ENCODE assay signal across 1 cellular context in the genomic region with DNA sequence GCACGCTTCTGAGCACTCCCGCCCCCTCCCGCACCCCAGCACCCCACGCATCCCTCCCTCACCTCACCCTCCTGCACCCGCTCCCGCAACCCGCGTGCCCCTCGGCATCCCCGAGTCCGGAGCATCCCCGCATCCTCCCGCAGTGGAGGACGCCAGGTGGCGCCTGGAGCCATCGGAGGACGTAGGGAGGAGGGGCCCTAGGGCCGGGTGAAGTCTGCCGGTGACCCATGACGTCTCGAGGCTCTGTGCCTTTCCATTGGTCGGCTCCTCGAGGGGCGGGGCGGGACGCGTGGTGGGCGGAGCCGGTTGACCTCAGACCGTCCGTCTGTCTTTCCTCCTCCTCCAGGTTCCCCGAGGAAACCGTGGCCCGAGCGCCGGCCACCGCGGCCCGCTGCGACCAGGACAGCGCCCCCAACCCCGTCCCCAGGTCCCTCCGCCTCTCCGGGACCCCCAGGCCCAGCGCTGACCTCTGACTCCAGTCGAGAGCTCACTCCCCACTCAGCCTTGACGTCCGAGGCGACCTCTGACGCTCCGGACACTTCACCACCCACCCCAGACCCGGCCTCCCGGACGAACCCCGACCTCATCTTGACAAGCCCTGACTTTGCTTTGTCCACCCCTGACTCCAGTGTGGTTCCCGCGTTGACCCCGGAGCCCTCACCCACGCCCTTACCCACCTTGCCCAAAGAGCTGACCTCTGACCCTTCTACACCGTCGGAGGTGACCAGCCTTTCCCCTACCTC.
TF ChIP-seq lines count a peak whose summit lies in the region.

No MANE protein-coding gene starts in this region.

TF ChIP-seq in H1, 55 proteins besides CTCF, POLR2A, EP300 and RAD21:
- TF ChIP-seq POU5F1 (IDR thresholded peaks at IDR 0.05; ENCODE audit: low read depth, low read length) (no peak), SP1 (IDR thresholded peaks at IDR 0.05; ENCODE audit: low read depth, low read length) (peak; percentile 91), SRF (IDR thresholded peaks at IDR 0.05; ENCODE audit: low read depth, low read length) (no peak), RBBP5 (IDR thresholded peaks at IDR 0.05; ENCODE audit: borderline replicate concordance, low read depth, low read length) (no peak), MAFK (IDR thresholded peaks at IDR 0.05; ENCODE audit: low read depth, low read length) (no peak), SIX5 (IDR thresholded peaks at IDR 0.05; ENCODE audit: low read depth, low read length) (no peak), CTBP2 (IDR thresholded peaks at IDR 0.05; ENCODE audit: borderline replicate concordance, insufficient read depth, insufficient read length, low read length) (no peak), TEAD4 (IDR thresholded peaks at IDR 0.05; ENCODE audit: low read depth, low read length) (no peak), TAF1 (IDR thresholded peaks at IDR 0.05; ENCODE audit: low read depth, low read length) (no peak), TAF7 (optimal IDR thresholded peaks at IDR 0.05; ENCODE audit: borderline replicate concordance, low read depth, low read length) (no peak), CBX5 (IDR thresholded peaks at IDR 0.05; ENCODE audit: low read depth, low read length) (no peak), RXRA (IDR thresholded peaks at IDR 0.05; ENCODE audit: insufficient read depth, low read depth, low read length) (no peak), ATF2 (IDR thresholded peaks at IDR 0.05; ENCODE audit: low read length) (no peak), SAP30 (IDR thresholded peaks at IDR 0.05; ENCODE audit: insufficient read depth, insufficient replicate concordance, low read length) (no peak), BACH1 (IDR thresholded peaks at IDR 0.05; ENCODE audit: low read length) (no peak), FOSL1 (IDR thresholded peaks at IDR 0.05; ENCODE audit: insufficient read depth, low read depth, low read length) (no peak), TBP (IDR thresholded peaks at IDR 0.05; ENCODE audit: low read depth, low read length) (no peak), SP4 (IDR thresholded peaks at IDR 0.05; ENCODE audit: low read length) (peak; percentile 57; the same call in 1 of the 2 replicates), CHD1 (IDR thresholded peaks at IDR 0.05; ENCODE audit: low read depth, low read length) (no peak), BCL11A (IDR thresholded peaks at IDR 0.05; ENCODE audit: low read depth in 2 of 2, low read length in 2 of 2) (no peak), JUN (IDR thresholded peaks at IDR 0.05; ENCODE audit: low read depth, low read length) (no peak), NANOG (IDR thresholded peaks at IDR 0.05; ENCODE audit: insufficient read depth, low read depth, low read length, poor library complexity, severe bottlenecking) (no peak), CHD2 (IDR thresholded peaks at IDR 0.05; ENCODE audit: low read length) (peak; percentile 77), PHF8 (conservative IDR thresholded peaks at IDR 0.05; ENCODE audit: low read depth, low read length) (no peak), EZH2 (IDR thresholded peaks at IDR 0.05; ENCODE audit: low read depth, low read length, severe bottlenecking) (no peak), POLR2AphosphoS5 (IDR thresholded peaks at IDR 0.05; ENCODE audit: low read depth, low read length) (no peak), GTF2F1 (IDR thresholded peaks at IDR 0.05; ENCODE audit: borderline replicate concordance, low read depth, low read length) (no peak), KDM4A (IDR thresholded peaks at IDR 0.05; ENCODE audit: low read depth, low read length, severe bottlenecking) (no peak), SP2 (IDR thresholded peaks at IDR 0.05; ENCODE audit: low read length) (no peak), CBX8 (IDR thresholded peaks at IDR 0.05; ENCODE audit: borderline replicate concordance, low read depth, low read length) (no peak), RNF2 (IDR thresholded peaks at IDR 0.05; ENCODE audit: borderline replicate concordance, low read depth, low read length, missing control alignments, poor library complexity, severe bottlenecking) (no peak), EGR1 (IDR thresholded peaks at IDR 0.05; ENCODE audit: borderline replicate concordance, low read depth, low read length) (no peak), HDAC2 (IDR thresholded peaks at IDR 0.05; ENCODE audit: borderline replicate concordance in 1 of 2, low read depth in 2 of 2, low read length in 2 of 2) (0 out of 4 replicates have a peak, but pooled peaks of 1 of the 2 experiments have one; percentile 75), GABPA (IDR thresholded peaks at IDR 0.05; ENCODE audit: borderline replicate concordance, insufficient read depth, low read length) (no peak), RFX5 (IDR thresholded peaks at IDR 0.05; ENCODE audit: borderline replicate concordance, low read depth, low read length) (peak; percentile 100), KDM5A (IDR thresholded peaks at IDR 0.05; ENCODE audit: low read length) (no peak), TCF12 (IDR thresholded peaks at IDR 0.05; ENCODE audit: low read depth, low read length) (no peak), CREB1 (IDR thresholded peaks at IDR 0.05) (peak; percentile 98), BRCA1 (IDR thresholded peaks at IDR 0.05; ENCODE audit: low read depth, low read length) (no peak), MAX (IDR thresholded peaks at IDR 0.05) (peak; percentile 62), YY1 (IDR thresholded peaks at IDR 0.05; ENCODE audit: low read depth, low read length) (peak; percentile 52; the same call in 1 of the 2 replicates), JUND (IDR thresholded peaks at IDR 0.05; ENCODE audit: low read length) (no peak), KDM1A (IDR thresholded peaks at IDR 0.05; ENCODE audit: borderline replicate concordance, low read length) (no peak), SUZ12 (IDR thresholded peaks at IDR 0.05; ENCODE audit: low read length) (no peak), CEBPB (IDR thresholded peaks at IDR 0.05; ENCODE audit: low read depth, low read length) (no peak), SIN3A (conservative IDR thresholded peaks at IDR 0.05 in 1 of 2, IDR thresholded peaks at IDR 0.05 in 1 of 2; ENCODE audit: low read depth in 1 of 2, low read length in 2 of 2) (no peak), NRF1 (IDR thresholded peaks at IDR 0.05; ENCODE audit: low read depth, low read length) (no peak), ASH2L (IDR thresholded peaks at IDR 0.05; ENCODE audit: low read length) (no peak), ZNF274 (IDR thresholded peaks at IDR 0.05; ENCODE audit: borderline replicate concordance, extremely low read depth, low read length) (no peak), SIRT6 (IDR thresholded peaks at IDR 0.05; ENCODE audit: low read length) (no peak), HDAC6 (IDR thresholded peaks at IDR 0.05; ENCODE audit: low read depth, low read length) (no peak)
- TF ChIP-seq, protein P1, sequence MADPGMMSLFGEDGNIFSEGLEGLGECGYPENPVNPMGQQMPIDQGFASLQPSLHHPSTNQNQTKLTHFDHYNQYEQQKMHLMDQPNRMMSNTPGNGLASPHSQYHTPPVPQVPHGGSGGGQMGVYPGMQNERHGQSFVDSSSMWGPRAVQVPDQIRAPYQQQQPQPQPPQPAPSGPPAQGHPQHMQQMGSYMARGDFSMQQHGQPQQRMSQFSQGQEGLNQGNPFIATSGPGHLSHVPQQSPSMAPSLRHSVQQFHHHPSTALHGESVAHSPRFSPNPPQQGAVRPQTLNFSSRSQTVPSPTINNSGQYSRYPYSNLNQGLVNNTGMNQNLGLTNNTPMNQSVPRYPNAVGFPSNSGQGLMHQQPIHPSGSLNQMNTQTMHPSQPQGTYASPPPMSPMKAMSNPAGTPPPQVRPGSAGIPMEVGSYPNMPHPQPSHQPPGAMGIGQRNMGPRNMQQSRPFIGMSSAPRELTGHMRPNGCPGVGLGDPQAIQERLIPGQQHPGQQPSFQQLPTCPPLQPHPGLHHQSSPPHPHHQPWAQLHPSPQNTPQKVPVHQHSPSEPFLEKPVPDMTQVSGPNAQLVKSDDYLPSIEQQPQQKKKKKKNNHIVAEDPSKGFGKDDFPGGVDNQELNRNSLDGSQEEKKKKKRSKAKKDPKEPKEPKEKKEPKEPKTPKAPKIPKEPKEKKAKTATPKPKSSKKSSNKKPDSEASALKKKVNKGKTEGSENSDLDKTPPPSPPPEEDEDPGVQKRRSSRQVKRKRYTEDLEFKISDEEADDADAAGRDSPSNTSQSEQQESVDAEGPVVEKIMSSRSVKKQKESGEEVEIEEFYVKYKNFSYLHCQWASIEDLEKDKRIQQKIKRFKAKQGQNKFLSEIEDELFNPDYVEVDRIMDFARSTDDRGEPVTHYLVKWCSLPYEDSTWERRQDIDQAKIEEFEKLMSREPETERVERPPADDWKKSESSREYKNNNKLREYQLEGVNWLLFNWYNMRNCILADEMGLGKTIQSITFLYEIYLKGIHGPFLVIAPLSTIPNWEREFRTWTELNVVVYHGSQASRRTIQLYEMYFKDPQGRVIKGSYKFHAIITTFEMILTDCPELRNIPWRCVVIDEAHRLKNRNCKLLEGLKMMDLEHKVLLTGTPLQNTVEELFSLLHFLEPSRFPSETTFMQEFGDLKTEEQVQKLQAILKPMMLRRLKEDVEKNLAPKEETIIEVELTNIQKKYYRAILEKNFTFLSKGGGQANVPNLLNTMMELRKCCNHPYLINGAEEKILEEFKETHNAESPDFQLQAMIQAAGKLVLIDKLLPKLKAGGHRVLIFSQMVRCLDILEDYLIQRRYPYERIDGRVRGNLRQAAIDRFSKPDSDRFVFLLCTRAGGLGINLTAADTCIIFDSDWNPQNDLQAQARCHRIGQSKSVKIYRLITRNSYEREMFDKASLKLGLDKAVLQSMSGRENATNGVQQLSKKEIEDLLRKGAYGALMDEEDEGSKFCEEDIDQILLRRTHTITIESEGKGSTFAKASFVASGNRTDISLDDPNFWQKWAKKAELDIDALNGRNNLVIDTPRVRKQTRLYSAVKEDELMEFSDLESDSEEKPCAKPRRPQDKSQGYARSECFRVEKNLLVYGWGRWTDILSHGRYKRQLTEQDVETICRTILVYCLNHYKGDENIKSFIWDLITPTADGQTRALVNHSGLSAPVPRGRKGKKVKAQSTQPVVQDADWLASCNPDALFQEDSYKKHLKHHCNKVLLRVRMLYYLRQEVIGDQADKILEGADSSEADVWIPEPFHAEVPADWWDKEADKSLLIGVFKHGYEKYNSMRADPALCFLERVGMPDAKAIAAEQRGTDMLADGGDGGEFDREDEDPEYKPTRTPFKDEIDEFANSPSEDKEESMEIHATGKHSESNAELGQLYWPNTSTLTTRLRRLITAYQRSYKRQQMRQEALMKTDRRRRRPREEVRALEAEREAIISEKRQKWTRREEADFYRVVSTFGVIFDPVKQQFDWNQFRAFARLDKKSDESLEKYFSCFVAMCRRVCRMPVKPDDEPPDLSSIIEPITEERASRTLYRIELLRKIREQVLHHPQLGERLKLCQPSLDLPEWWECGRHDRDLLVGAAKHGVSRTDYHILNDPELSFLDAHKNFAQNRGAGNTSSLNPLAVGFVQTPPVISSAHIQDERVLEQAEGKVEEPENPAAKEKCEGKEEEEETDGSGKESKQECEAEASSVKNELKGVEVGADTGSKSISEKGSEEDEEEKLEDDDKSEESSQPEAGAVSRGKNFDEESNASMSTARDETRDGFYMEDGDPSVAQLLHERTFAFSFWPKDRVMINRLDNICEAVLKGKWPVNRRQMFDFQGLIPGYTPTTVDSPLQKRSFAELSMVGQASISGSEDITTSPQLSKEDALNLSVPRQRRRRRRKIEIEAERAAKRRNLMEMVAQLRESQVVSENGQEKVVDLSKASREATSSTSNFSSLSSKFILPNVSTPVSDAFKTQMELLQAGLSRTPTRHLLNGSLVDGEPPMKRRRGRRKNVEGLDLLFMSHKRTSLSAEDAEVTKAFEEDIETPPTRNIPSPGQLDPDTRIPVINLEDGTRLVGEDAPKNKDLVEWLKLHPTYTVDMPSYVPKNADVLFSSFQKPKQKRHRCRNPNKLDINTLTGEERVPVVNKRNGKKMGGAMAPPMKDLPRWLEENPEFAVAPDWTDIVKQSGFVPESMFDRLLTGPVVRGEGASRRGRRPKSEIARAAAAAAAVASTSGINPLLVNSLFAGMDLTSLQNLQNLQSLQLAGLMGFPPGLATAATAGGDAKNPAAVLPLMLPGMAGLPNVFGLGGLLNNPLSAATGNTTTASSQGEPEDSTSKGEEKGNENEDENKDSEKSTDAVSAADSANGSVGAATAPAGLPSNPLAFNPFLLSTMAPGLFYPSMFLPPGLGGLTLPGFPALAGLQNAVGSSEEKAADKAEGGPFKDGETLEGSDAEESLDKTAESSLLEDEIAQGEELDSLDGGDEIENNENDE (IDR thresholded peaks at IDR 0.05; ENCODE audit: insufficient replicate concordance, low read length): no peak
- TF ChIP-seq, protein P2, sequence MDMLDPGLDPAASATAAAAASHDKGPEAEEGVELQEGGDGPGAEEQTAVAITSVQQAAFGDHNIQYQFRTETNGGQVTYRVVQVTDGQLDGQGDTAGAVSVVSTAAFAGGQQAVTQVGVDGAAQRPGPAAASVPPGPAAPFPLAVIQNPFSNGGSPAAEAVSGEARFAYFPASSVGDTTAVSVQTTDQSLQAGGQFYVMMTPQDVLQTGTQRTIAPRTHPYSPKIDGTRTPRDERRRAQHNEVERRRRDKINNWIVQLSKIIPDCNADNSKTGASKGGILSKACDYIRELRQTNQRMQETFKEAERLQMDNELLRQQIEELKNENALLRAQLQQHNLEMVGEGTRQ (IDR thresholded peaks at IDR 0.05; ENCODE audit: low read length): no peak
- TF ChIP-seq, protein P3, sequence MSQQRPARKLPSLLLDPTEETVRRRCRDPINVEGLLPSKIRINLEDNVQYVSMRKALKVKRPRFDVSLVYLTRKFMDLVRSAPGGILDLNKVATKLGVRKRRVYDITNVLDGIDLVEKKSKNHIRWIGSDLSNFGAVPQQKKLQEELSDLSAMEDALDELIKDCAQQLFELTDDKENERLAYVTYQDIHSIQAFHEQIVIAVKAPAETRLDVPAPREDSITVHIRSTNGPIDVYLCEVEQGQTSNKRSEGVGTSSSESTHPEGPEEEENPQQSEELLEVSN (IDR thresholded peaks at IDR 0.05): 0 out of 2 replicates have a peak, but pooled peaks have one; percentile 35
- TF ChIP-seq, protein P4, sequence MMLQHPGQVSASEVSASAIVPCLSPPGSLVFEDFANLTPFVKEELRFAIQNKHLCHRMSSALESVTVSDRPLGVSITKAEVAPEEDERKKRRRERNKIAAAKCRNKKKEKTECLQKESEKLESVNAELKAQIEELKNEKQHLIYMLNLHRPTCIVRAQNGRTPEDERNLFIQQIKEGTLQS (IDR thresholded peaks at IDR 0.05; ENCODE audit: insufficient read depth, low read depth, low read length): no peak
TF ChIP-seq in H1: peak in this region for 9.
